Comparison of ENCODE assay signal across 9 cellular contexts in the genomic region with DNA sequence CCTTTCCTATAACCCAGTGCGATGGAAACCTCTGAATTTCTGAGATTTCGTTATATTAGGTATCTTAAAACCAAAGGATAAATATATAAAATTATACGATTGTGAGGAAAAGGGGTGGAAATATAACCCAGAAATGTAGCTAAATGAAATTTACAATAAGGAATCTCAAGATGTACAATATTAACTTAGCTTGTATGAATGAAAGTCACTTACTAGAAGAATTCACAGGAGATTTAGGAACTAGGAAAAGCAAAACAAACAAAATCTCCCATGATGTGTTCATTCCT.
"Had no signal": no experiment of that assay in that cellular context is flagged by ENCODE, and none has a peak within 500 bp of the region (broad histone marks: within the 10 kb centered on the region; RNA-seq: fewer than 3 reads in every experiment).

No MANE protein-coding gene starts in this region.

- H3K27me3 ChIP-seq: sigmoid colon had no signal

- H3K27ac ChIP-seq: sigmoid colon had no signal

- H3K4me1 ChIP-seq: sigmoid colon had no signal

- DNase-seq: activated CD4-positive, alpha-beta T cell treated with anti-CD3 and anti-CD28 coated beads for 1 hour; activated CD4-positive, alpha-beta T cell treated with anti-CD3 and anti-CD28 coated beads, Interleukin-2, amount 50 U/mL, for 4 hours; activated naive CD4-positive, alpha-beta T cell; activated naive CD8-positive, alpha-beta T cell treated with anti-CD3 and anti-CD28 coated beads, Interleukin-2, amount 10 ng/mL, durations not matched to agents 7 days and 5 days; activated T-cell treated with anti-CD3 and anti-CD28 coated beads for 4 hours; left ventricle myocardium superior; sigmoid colon had no signal

- H3K9me3 ChIP-seq: sigmoid colon had no signal

- H3K4me3 ChIP-seq: sigmoid colon had no signal

- H3K36me3 ChIP-seq: sigmoid colon had no signal

- H3K27ac Mint-ChIP-seq: activated naive CD8-positive, alpha-beta T cell treated with anti-CD3 and anti-CD28 coated beads, Interleukin-2, amount 10 ng/mL, durations not matched to agents 7 days and 5 days; nephron progenitor cell; stimulated activated effector memory CD8-positive, alpha-beta T cell treated with anti-CD3 and anti-CD28 coated beads, Interleukin-12 subunit alpha, Interleukin-12 subunit beta, amount 100 ng/mL, for 72 hours had no signal

- H3K4me3 Mint-ChIP-seq: activated naive CD8-positive, alpha-beta T cell treated with anti-CD3 and anti-CD28 coated beads, Interleukin-2, amount 10 ng/mL, durations not matched to agents 7 days and 5 days; nephron progenitor cell; stimulated activated effector memory CD8-positive, alpha-beta T cell treated with anti-CD3 and anti-CD28 coated beads, Interleukin-12 subunit alpha, Interleukin-12 subunit beta, amount 100 ng/mL, for 72 hours had no signal

- H3K4me1 Mint-ChIP-seq: stimulated activated effector memory CD8-positive, alpha-beta T cell treated with anti-CD3 and anti-CD28 coated beads, Interleukin-12 subunit alpha, Interleukin-12 subunit beta, amount 100 ng/mL, for 72 hours had no signal

- H3K36me3 Mint-ChIP-seq: activated naive CD8-positive, alpha-beta T cell treated with anti-CD3 and anti-CD28 coated beads, Interleukin-2, amount 10 ng/mL, durations not matched to agents 7 days and 5 days; stimulated activated effector memory CD8-positive, alpha-beta T cell treated with anti-CD3 and anti-CD28 coated beads, Interleukin-12 subunit alpha, Interleukin-12 subunit beta, amount 100 ng/mL, for 72 hours had no signal

- H3K27me3 Mint-ChIP-seq: activated naive CD8-positive, alpha-beta T cell treated with anti-CD3 and anti-CD28 coated beads, Interleukin-2, amount 10 ng/mL, durations not matched to agents 7 days and 5 days had no signal

- H3K9me3 Mint-ChIP-seq: activated naive CD8-positive, alpha-beta T cell treated with anti-CD3 and anti-CD28 coated beads, Interleukin-2, amount 10 ng/mL, durations not matched to agents 7 days and 5 days; nephron progenitor cell; stimulated activated effector memory CD8-positive, alpha-beta T cell treated with anti-CD3 and anti-CD28 coated beads, Interleukin-12 subunit alpha, Interleukin-12 subunit beta, amount 100 ng/mL, for 72 hours had no signal
